8 cellular contexts compared by ENCODE assay signal in genomic region chr19:12721656-12722565, GRCh38. TPM values are rescaled to one million over a fixed set of nuclear protein-coding genes. Genes with fewer than 3 reads are reported as not detected.
DNase-seq lines count a peak whose midpoint lies in the region; ATAC-seq and TF ChIP-seq lines count a peak whose summit lies in the region.

No MANE protein-coding gene starts in this region.

- peak; percentile 12 for ATAC-seq in GM18520 (IDR thresholded peaks at IDR 0.05; ENCODE audit: unreplicated experiment)
- peak; percentile 29 for ATAC-seq in HG03175 (IDR thresholded peaks at IDR 0.05; ENCODE audit: unreplicated experiment)
- peak; percentile 49 for ATAC-seq in Panc1
- peak; percentile 50 to 58 for ATAC-seq in activated naive CD4-positive, alpha-beta T cell treated with anti-CD3 and anti-CD28 coated beads, Interleukin-2, amount 50 U/mL, for 72 hours
- ATAC-seq in GM18870 (IDR thresholded peaks at IDR 0.05; ENCODE audit: unreplicated experiment) = no peak

- no peaks in the 10 kb centered on the region for H3K9me3 Mint-ChIP-seq in activated naive CD4-positive, alpha-beta T cell treated with anti-CD3 and anti-CD28 coated beads, Interleukin-2, amount 50 U/mL, for 72 hours

- intact Hi-C loops in Panc1 (cut with micrococcal nuclease; ENCODE audit: unreplicated experiment) = no loop called here

- TF ChIP-seq CTCF in AG04449 (IDR thresholded peaks at IDR 0.05; ENCODE audit: insufficient read depth, low read length, missing control alignments) = no peak
- TF ChIP-seq CTCF in Panc1 (IDR thresholded peaks at IDR 0.05) = no peak

- POLR2A ChIA-PET in AG04449 (lab: Yijun Ruan, JAX) (interaction anchor here (0.7 to 5.4 kb wide), 8 partner anchors 9 to 71 kb away, joined by 3 to 33 read pairs (median 6); partner anchors contain the start of genes DHPS, GET3, JUNB and TRIR), Panc1 (lab: Charles Lee) (interaction anchor here (0.6 to 1.4 kb wide), 2 partner anchors 15 to 81 kb away, joined by 3 to 4 read pairs; partner anchors contain the start of gene GET3)

- no peaks in the 10 kb centered on the region for H3K9me3 ChIP-seq in Panc1 (ENCODE audit: control insufficient read depth, insufficient read depth, low read depth, low read length)

- H3K27me3 ChIP-seq in Panc1 (ENCODE audit: control insufficient read depth, insufficient read depth, low read length) = no peaks in the 10 kb centered on the region

- peak overlapping the region; percentile 98 for H3K27ac ChIP-seq in Panc1 (ENCODE audit: low read length)

- peaks cover 42 to 45% of the 10 kb centered on the region in 2 donors for H3K36me3 Mint-ChIP-seq in activated naive CD4-positive, alpha-beta T cell treated with anti-CD3 and anti-CD28 coated beads, Interleukin-2, amount 50 U/mL, for 72 hours

- in situ Hi-C loops in Panc1 (cut with HindIII; ENCODE audit: low pct_unique_long_range_greater_than_20kb, low sequenced_read_pairs) = no loop called here

- DNase-seq in AG04449 (ENCODE audit: low read depth, low spot score) (peak; percentile 26), Panc1 (ENCODE audit: low read depth, low spot score) (no peak), germinal center (ENCODE audit: low spot score) (peak; percentile 75), occipital lobe (lab: John Stamatoyannopoulos, UW) (peak; percentile 45)
- DNase-seq in activated naive CD4-positive, alpha-beta T cell treated with anti-CD3 and anti-CD28 coated beads, Interleukin-2, amount 50 U/mL, for 72 hours (ENCODE audit: low spot score in 2 of 2) = peak in 1 of 2 donors; percentile 59

- CTCF ChIA-PET in AG04449 (lab: Yijun Ruan, JAX) (interaction anchor here (0.7 to 4.8 kb wide), 12 partner anchors 9 to 126 kb away, joined by 3 to 31 read pairs (median 5); partner anchors contain the start of gene TRIR), Panc1 (lab: Charles Lee) (interaction anchor here (0.9 kb wide), 1 partner anchor 38 kb away, joined by 3 read pairs; no protein-coding TSS in a partner anchor)

- peak overlapping the region; percentile 95 to 96 for H3K27ac Mint-ChIP-seq in activated naive CD4-positive, alpha-beta T cell treated with anti-CD3 and anti-CD28 coated beads, Interleukin-2, amount 50 U/mL, for 72 hours

- peaks cover 3% of the 10 kb centered on the region for H3K36me3 ChIP-seq in Panc1 (ENCODE audit: control insufficient read depth, insufficient read depth, low read length)

- BruUV-seq in Panc1 (replicated peaks; lab: Mats Ljungman, UMichigan) = TSS peak; percentile 34

- peaks cover 5% of the 10 kb centered on the region for H3K4me1 ChIP-seq in Panc1 (ENCODE audit: control insufficient read depth, insufficient read depth, low read length)

- peak overlapping the region; percentile 80 for H3K4me3 ChIP-seq in AG04449 (ENCODE audit: low read depth, low read length)
- peak overlapping the region; percentile 83 to 96 for H3K4me3 ChIP-seq in Panc1 (ENCODE audit: low read depth in 2 of 2, low read length in 2 of 2)

RNA-seq across cellular contexts. Expression of gene TNPO2, which starts 1.8 kb away (rescaled TPM):
- total RNA-seq in Panc1 (2021; ENCODE audit: unreplicated experiment) (83.3 TPM), occipital lobe (54.0 TPM)
- polyA plus RNA-seq in Panc1 (2012; ENCODE audit: insufficient read length) = 96.0 TPM
- 100 to 1,000 TPM in 1 of 2 donors, 10 to 100 TPM in 1; 89.6 to 100 TPM for total RNA-seq in activated naive CD4-positive, alpha-beta T cell treated with anti-CD3 and anti-CD28 coated beads, Interleukin-2, amount 50 U/mL, for 72 hours

RNA-seq across cellular contexts. Expression of gene TRIR, which starts 12.6 kb away (rescaled TPM):
- total RNA-seq in Panc1 (2021; ENCODE audit: unreplicated experiment) (143 TPM), occipital lobe (138 TPM)
- polyA plus RNA-seq in Panc1 (2012; ENCODE audit: insufficient read length) = 154 TPM
- total RNA-seq in activated naive CD4-positive, alpha-beta T cell treated with anti-CD3 and anti-CD28 coated beads, Interleukin-2, amount 50 U/mL, for 72 hours = 100 to 1,000 TPM; 122 to 167 TPM

RNA-seq across cellular contexts. Expression of gene GET3, which starts 15.4 kb away (rescaled TPM):
- total RNA-seq in Panc1 (2021; ENCODE audit: unreplicated experiment) (69.9 TPM), occipital lobe (59.3 TPM)
- 97.4 TPM for polyA plus RNA-seq in Panc1 (2012; ENCODE audit: insufficient read length)
- total RNA-seq in activated naive CD4-positive, alpha-beta T cell treated with anti-CD3 and anti-CD28 coated beads, Interleukin-2, amount 50 U/mL, for 72 hours = 10 to 100 TPM; 46.4 to 56.9 TPM

RNA-seq across cellular contexts. Expression of gene FBXW9, which starts 25.5 kb away (rescaled TPM):
- total RNA-seq in Panc1 (2021; ENCODE audit: unreplicated experiment) = 12.4 TPM
- polyA plus RNA-seq in Panc1 (2012; ENCODE audit: insufficient read length) = 15.2 TPM
- total RNA-seq in activated naive CD4-positive, alpha-beta T cell treated with anti-CD3 and anti-CD28 coated beads, Interleukin-2, amount 50 U/mL, for 72 hours = 1 to 10 TPM; 7.1 to 9.5 TPM
- 6.4 TPM for total RNA-seq in occipital lobe

RNA-seq across cellular contexts. Expression of gene BEST2, which starts 29.7 kb away (rescaled TPM):
- total RNA-seq in Panc1 (2021; ENCODE audit: unreplicated experiment) (not detected), occipital lobe (0.16 TPM)
- polyA plus RNA-seq in Panc1 (2012; ENCODE audit: insufficient read length) = 0.23 TPM
- not detected for total RNA-seq in activated naive CD4-positive, alpha-beta T cell treated with anti-CD3 and anti-CD28 coated beads, Interleukin-2, amount 50 U/mL, for 72 hours
